In genomic region chr3:114455432-114455831, GRCh38 we compare ENCODE assay signal across 10 cellular contexts.
DNase-seq lines count a peak whose midpoint lies in the region; ATAC-seq, FAIRE-seq and TF ChIP-seq lines count a peak whose summit lies in the region.
"Had no signal": no experiment of that assay in that cellular context is flagged by ENCODE, and none has a peak within 500 bp of the region (broad histone marks: within the 10 kb centered on the region; RNA-seq: fewer than 3 reads in every experiment).

No MANE protein-coding gene starts in this region.

- TF ChIP-seq EP300 in transverse colon (IDR thresholded peaks at IDR 0.05; ENCODE audit: low read depth): no peak

- no peaks in the 10 kb centered on the region for H3K27me3 ChIP-seq in adipocyte (replicated peaks; ENCODE audit: control insufficient read depth, insufficient read depth, low read length)
- no peaks in the 10 kb centered on the region for H3K27me3 ChIP-seq in transverse colon
- H3K27me3 ChIP-seq in CD8-positive, alpha-beta T cell (ENCODE audit: insufficient read depth, low read length): no peaks in the 10 kb centered on the region

- H3K4me1 ChIP-seq in adipocyte (ENCODE audit: control insufficient read depth, insufficient read depth, low read length) (peaks cover 31% of the 10 kb centered on the region), kidney (ENCODE audit: control insufficient read depth in 1 of 2, insufficient read depth in 1 of 2, low read depth in 1 of 2, low read length in 2 of 2) (peaks cover 6 to 7% of the 10 kb centered on the region in 2 donors), transverse colon (peaks cover 0 to 34% (median 3%) of the 10 kb centered on the region in 4 donors)
- peaks cover 11% of the 10 kb centered on the region for H3K4me1 ChIP-seq in CD8-positive, alpha-beta T cell (ENCODE audit: insufficient read depth, low read length)

- H3K4me3 ChIP-seq in adipocyte (ENCODE audit: low read length) (peak overlapping the region; percentile 77), kidney (ENCODE audit: low read length in 2 of 2) (peak overlapping the region; percentile 51 to 66), transverse colon (peak overlapping the region in 1 of 4 donors; percentile 46)
- H3K4me3 ChIP-seq in CD8-positive, alpha-beta T cell (ENCODE audit: low read depth, low read length): no peak overlapping the region

- 63 to 71% methylated on average over 6 to 7 of the region's 7 CpGs for WGBS in transverse colon (ENCODE audit: low coverage in 1 of 2), 2 donors

- intact Hi-C loops in kidney (cut with DNase I) (no loop called here), transverse colon (cut with DNase I; ENCODE audit: low total_unique reads) (no loop called here)
- intact Hi-C loops in CD8-positive, alpha-beta T cell (cut with DNase I, micrococcal nuclease): no loop called here

- H3K27me3 Mint-ChIP-seq in CD8-positive, alpha-beta T cell (ENCODE audit: low read depth): no peaks in the 10 kb centered on the region

- no peaks in the 10 kb centered on the region for H3K36me3 ChIP-seq in adipocyte (ENCODE audit: control insufficient read depth, insufficient read depth, low read length, severe bottlenecking)
- H3K36me3 ChIP-seq in kidney (ENCODE audit: control insufficient read depth in 1 of 2, insufficient read depth in 2 of 2, low read length in 2 of 2): no peaks in the 10 kb centered on the region
- no peaks in the 10 kb centered on the region for H3K36me3 ChIP-seq in transverse colon
- no peaks in the 10 kb centered on the region for H3K36me3 ChIP-seq in CD8-positive, alpha-beta T cell (ENCODE audit: insufficient read depth, low read length)

- in situ Hi-C loops in transverse colon (cut with MboI; ENCODE audit: low pct_ligation_motif_present in 1 of 4, low pct_unique_long_range_greater_than_20kb in 1 of 4, low sequenced_read_pairs in 3 of 4): no loop called here

- ATAC-seq in HG02870 (IDR thresholded peaks at IDR 0.05; ENCODE audit: unreplicated experiment): no peak
- no peak for ATAC-seq in CD8-positive, alpha-beta T cell

- H3K9ac ChIP-seq in adipocyte (ENCODE audit: low read length) (no peak overlapping the region), kidney (ENCODE audit: low read length in 2 of 2) (no peak overlapping the region)

- CTCF ChIA-PET in CD8-positive, alpha-beta T cell (lab: Charles Lee): no interaction called here

- H3K4me3 Mint-ChIP-seq in CD8-positive, alpha-beta T cell: no peak overlapping the region

- no peaks in the 10 kb centered on the region for H3K9me3 Mint-ChIP-seq in CD8-positive, alpha-beta T cell

- peaks cover 6% of the 10 kb centered on the region for H3K4me1 Mint-ChIP-seq in CD8-positive, alpha-beta T cell (ENCODE audit: low read depth)

- no peaks in the 10 kb centered on the region for H3K9me3 ChIP-seq in adipocyte (ENCODE audit: control insufficient read depth, low read length)
- H3K9me3 ChIP-seq in kidney (ENCODE audit: control insufficient read depth in 1 of 2, low read length in 2 of 2): no peaks in the 10 kb centered on the region
- no peaks in the 10 kb centered on the region for H3K9me3 ChIP-seq in transverse colon
- H3K9me3 ChIP-seq in CD8-positive, alpha-beta T cell (ENCODE audit: low read length): no peaks in the 10 kb centered on the region

- H3K27ac ChIP-seq in kidney (ENCODE audit: low read depth in 2 of 2, low read length in 2 of 2) (no peak overlapping the region), transverse colon (peak overlapping the region in 3 of 4 donors; percentile 34 to 71 (median 67))
- H3K27ac ChIP-seq in CD8-positive, alpha-beta T cell (ENCODE audit: low read depth, low read length): no peak overlapping the region

- TF ChIP-seq CTCF in kidney (IDR thresholded peaks at IDR 0.05; ENCODE audit: borderline replicate concordance, extremely low read depth, insufficient read depth) (no peak), transverse colon (IDR thresholded peaks at IDR 0.05) (no peak)
- no peak for TF ChIP-seq CTCF in CD8-positive, alpha-beta T cell (IDR thresholded peaks at IDR 0.05)

- H3K27ac Mint-ChIP-seq in CD8-positive, alpha-beta T cell: no peak overlapping the region

- POLR2A ChIA-PET in CD8-positive, alpha-beta T cell (lab: Charles Lee): no interaction called here

- no peaks in the 10 kb centered on the region for H3K36me3 Mint-ChIP-seq in CD8-positive, alpha-beta T cell

- no peak for TF ChIP-seq POLR2A in transverse colon (IDR thresholded peaks at IDR 0.05)

- no peak for FAIRE-seq in kidney (lab: Jason Lieb, UNC)

- DNase-seq in NCI-H345 (lab: John Stamatoyannopoulos, UW) (peak; percentile 2), NCI-H345 treated with DMSO at 0.1 percent for 48 hours (lab: John Stamatoyannopoulos, UW; ENCODE audit: unreplicated experiment) (no peak), adipocyte (ENCODE audit: low read depth) (no peak), kidney (no peak), transverse colon (no peak)
- no peak for DNase-seq in stimulated activated naive CD4-positive, alpha-beta T cell (lab: John Stamatoyannopoulos, UW)
- no peak for DNase-seq in CD8-positive, alpha-beta T cell
- DNase-seq: amniotic stem cell, DND-41 had no signal

Comparison
In these comparisons a context has a peak if more than half of its experiments do, and no peak if none do; other contexts are left out.
1. H3K27ac ChIP-seq: peak in transverse colon (3 of 4); none in kidney (0 of 2) and CD8-positive, alpha-beta T cell (single experiment).